ENCODE assay signal across 8 cellular contexts in the genomic region with DNA sequence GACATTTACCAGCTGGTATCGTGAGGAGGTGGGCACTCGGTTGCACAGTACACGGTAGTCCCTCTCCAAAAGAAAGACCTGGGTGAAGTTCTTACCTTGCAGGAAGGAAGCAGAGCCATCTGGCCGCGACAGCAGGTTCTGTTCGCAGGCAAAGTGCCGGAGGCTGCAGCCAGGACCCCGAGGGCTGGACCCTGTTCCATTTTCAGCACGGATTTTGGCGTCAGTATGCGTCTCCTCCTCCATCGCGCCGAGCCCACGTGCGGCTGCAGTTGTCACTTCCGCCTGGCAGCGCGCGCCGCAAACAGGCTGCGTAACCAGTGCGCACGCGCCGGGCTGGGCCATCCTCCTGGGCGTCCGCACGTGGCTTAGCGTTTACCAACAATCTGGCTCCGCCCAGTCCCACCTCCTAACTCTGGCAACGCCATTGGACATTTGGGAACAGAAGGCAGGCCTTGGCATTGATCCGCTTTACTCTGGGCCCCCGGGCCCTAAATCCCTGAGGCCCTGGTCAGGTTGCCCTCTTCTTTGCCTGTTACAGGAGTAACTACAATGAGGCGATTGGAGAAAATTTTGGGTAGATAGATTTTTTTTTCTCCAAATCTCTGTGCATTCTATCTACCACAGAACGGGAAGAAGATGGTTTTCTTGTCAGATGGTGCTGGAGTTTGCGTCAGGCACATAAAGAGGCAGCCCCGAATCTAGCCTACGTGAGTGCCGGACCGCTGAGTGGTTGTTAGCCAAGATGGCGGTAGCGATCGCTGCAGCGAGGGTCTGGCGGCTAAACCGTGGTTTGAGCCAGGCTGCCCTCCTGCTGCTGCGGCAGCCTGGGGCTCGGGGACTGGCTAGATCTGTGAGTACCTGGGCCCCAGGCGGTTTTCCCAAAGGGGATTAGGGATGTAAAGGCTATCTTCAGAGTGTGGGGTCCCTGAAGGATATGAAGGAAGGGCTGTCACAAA. TPM values are rescaled to one million over a fixed set of nuclear protein-coding genes. Genes with fewer than 3 reads are reported as not detected.
DNase-seq lines count a peak whose midpoint lies in the region; ATAC-seq lines count a peak whose summit lies in the region.

Gene BCKDHA (plus strand): TSS at position 733 of the 956 bp plus-strand sequence. CDS start 10 bp downstream, at position 743.
Gene EXOSC5 (minus strand): TSS at position 274 of the 956 bp plus-strand sequence. CDS start 31 bp downstream, at position 243.

- intact Hi-C loops in left colon (cut with DNase I, micrococcal nuclease): no loop called here

- peak within 1 kb of the TSS; percentile 80 to 98 (median 95) for H3K4me2 ChIP-seq in BLaER1 treated with 17β-estradiol and CSF1 and Interleukin-3, amounts not matched to agents 10 nM and 100 nM

- H3K27ac ChIP-seq in BLaER1 treated with 17β-estradiol and CSF1 and Interleukin-3, amounts not matched to agents 10 nM and 100 nM: peak within 1 kb of the TSS; percentile 93 to 98 (median 96)

- H3K27me3 ChIP-seq in BLaER1 treated with 17β-estradiol and CSF1 and Interleukin-3, amounts not matched to agents 10 nM and 100 nM: no peaks in the 10 kb centered on the region

- peaks cover 7 to 39% (median 21%) of the 10 kb centered on the region in 11 experiments; a peak in 18 of 22 replicates for H3K36me3 ChIP-seq in BLaER1 treated with 17β-estradiol and CSF1 and Interleukin-3, amounts not matched to agents 10 nM and 100 nM

- peaks cover 0 to 33% (median 9%) of the 10 kb centered on the region in 11 experiments; a peak in 10 of 22 replicates for H4K20me1 ChIP-seq in BLaER1 treated with 17β-estradiol and CSF1 and Interleukin-3, amounts not matched to agents 10 nM and 100 nM

- DNase-seq in NCI-H748 (lab: John Stamatoyannopoulos, UW; ENCODE audit: unreplicated experiment) (peak; percentile 100), cortex of kidney (lab: John Stamatoyannopoulos, UW) (peak; percentile 62), left colon (peak; percentile 100)
- DNase-seq in activated CD4-positive, alpha-beta T cell treated with anti-CD3 and anti-CD28 coated beads, Interleukin-2, amount 50 U/mL, for 1 hour: peak; percentile 99
- DNase-seq in stimulated activated CD4-positive, alpha-beta T cell treated with anti-CD3 and anti-CD28 coated beads, Interleukin-1b, Interleukin-23, amount 100 ng/mL, for 48 hours: peak; percentile 99

- ATAC-seq in GM19351 (IDR thresholded peaks at IDR 0.05; ENCODE audit: unreplicated experiment) (peak; percentile 92), HG03521 (IDR thresholded peaks at IDR 0.05; ENCODE audit: unreplicated experiment) (peak; percentile 94), left colon (peak; percentile 99)

- H3K4me3 ChIP-seq in BLaER1 treated with 17β-estradiol and CSF1 and Interleukin-3, amounts not matched to agents 10 nM and 100 nM: peak within 1 kb of the TSS; percentile 74 to 95 (median 91)

- no peaks in the 10 kb centered on the region for H3K9me3 ChIP-seq in BLaER1 treated with 17β-estradiol and CSF1 and Interleukin-3, amounts not matched to agents 10 nM and 100 nM (replicated peaks in 1 of 11)

- peaks cover 43 to 73% (median 54%) of the 10 kb centered on the region in 10 experiments for H3K4me1 ChIP-seq in BLaER1 treated with 17β-estradiol and CSF1 and Interleukin-3, amounts not matched to agents 10 nM and 100 nM

- H3K9ac ChIP-seq in BLaER1 treated with 17β-estradiol and CSF1 and Interleukin-3, amounts not matched to agents 10 nM and 100 nM: peak within 1 kb of the TSS; percentile 86 to 97 (median 96)

RNA-seq across cellular contexts. Expression of gene BCKDHA, which starts in this region (rescaled TPM):
- 10 to 100 TPM; 17.3 to 20.4 TPM for total RNA-seq in left colon

RNA-seq across cellular contexts. Expression of gene EXOSC5, which starts in this region (rescaled TPM):
- total RNA-seq in left colon: 10 to 100 TPM; 11.8 to 12.7 TPM

Comparison
In these comparisons a context has a peak if more than half of its experiments do, and no peak if none do; other contexts are left out.
1. Peak in every context shown above with its lines: DNase-seq, ATAC-seq, H3K4me3 ChIP-seq and H3K27ac ChIP-seq.